12 cellular contexts compared by ENCODE assay signal in the genomic region with DNA sequence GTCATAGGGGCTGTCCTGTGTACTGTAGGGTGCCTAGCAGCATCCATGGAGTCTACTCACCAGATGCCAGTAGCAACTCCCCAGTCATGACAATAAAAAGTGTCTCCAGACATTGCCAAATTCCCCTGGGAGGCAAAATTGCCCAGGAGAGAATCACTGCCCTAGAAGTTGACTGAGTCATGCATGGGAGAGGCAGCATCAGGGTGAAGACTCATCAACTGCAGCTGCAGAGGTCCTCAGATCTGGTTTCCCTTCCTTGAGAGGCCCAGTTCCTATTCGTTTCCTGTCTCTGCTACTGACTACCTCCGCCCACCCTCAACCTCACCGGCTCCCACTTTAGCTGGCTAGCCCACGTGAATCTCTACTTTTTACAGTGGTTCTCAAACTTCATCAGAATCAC.
DNase-seq lines count a peak whose midpoint lies in the region; ATAC-seq and TF ChIP-seq lines count a peak whose summit lies in the region.
"Had no signal": no experiment of that assay in that cellular context is flagged by ENCODE, and none has a peak within 500 bp of the region (broad histone marks: within the 10 kb centered on the region; RNA-seq: fewer than 3 reads in every experiment).

No MANE protein-coding gene starts in this region.

- peak overlapping the region; percentile 0; the same call in 1 of the 2 replicates for H3K18ac ChIP-seq in IMR-90 (ENCODE audit: low read depth, low read length)

- POLR2A ChIA-PET in activated CD8-positive, alpha-beta T cell treated with anti-CD3 and anti-CD28 coated beads for 36 hours (lab: Charles Lee) = no interaction called here
- POLR2A ChIA-PET in activated CD8-positive, alpha-beta T cell treated with anti-CD3 and anti-CD28 coated beads, Interleukin-2, amount 10 ng/mL, durations not matched to agents 7 days and 5 days (lab: Charles Lee) = no interaction called here
- POLR2A ChIA-PET in IMR-90 (lab: Charles Lee; ENCODE audit: unreplicated experiment) = no interaction called here
- POLR2A ChIA-PET in PC-9 (lab: Charles Lee; ENCODE audit: unreplicated experiment) = interaction anchor here (0.8 kb wide), 1 partner anchor 52 kb away, joined by 20 read pairs; no protein-coding TSS in a partner anchor

- H3K36me3 ChIP-seq in IMR-90 (ENCODE audit: control insufficient read depth, insufficient read depth, low read length) = no peaks in the 10 kb centered on the region
- H3K36me3 ChIP-seq in skeletal muscle satellite cell (ENCODE audit: insufficient read depth, low read length) = no peaks in the 10 kb centered on the region
- H3K36me3 ChIP-seq in PC-9 (ENCODE audit: low read depth) = no peaks in the 10 kb centered on the region
- no peaks in the 10 kb centered on the region for H3K36me3 ChIP-seq in endodermal cell (ENCODE audit: control insufficient read depth, insufficient read depth, low read length)
- H3K36me3 ChIP-seq: BE2C had no signal

- no peaks in the 10 kb centered on the region for H3F3A ChIP-seq in PC-9 (ENCODE audit: insufficient read depth, low read depth)

- H4K20me1 ChIP-seq in IMR-90 (ENCODE audit: insufficient read depth, low read length) (no peaks in the 10 kb centered on the region), PC-9 (ENCODE audit: insufficient read depth) (no peaks in the 10 kb centered on the region)

- H3K27ac ChIP-seq in IMR-90 (ENCODE audit: insufficient read depth, low read length) = no peak overlapping the region
- no peak overlapping the region for H3K27ac ChIP-seq in PC-9
- H3K27ac ChIP-seq in endodermal cell (ENCODE audit: low read depth, low read length) = no peak overlapping the region
- H3K27ac ChIP-seq: KMS-11 had no signal

- no peaks in the 10 kb centered on the region for H3K36me3 Mint-ChIP-seq in activated CD8-positive, alpha-beta T cell treated with anti-CD3 and anti-CD28 coated beads for 36 hours (ENCODE audit: low read depth)
- no peaks in the 10 kb centered on the region for H3K36me3 Mint-ChIP-seq in activated CD8-positive, alpha-beta T cell treated with anti-CD3 and anti-CD28 coated beads, Interleukin-2, amount 10 ng/mL, durations not matched to agents 7 days and 5 days (ENCODE audit: low read depth)
- H3K36me3 Mint-ChIP-seq in endodermal cell (ENCODE audit: low read depth) = no peaks in the 10 kb centered on the region

- no peak overlapping the region for H3K14ac ChIP-seq in IMR-90 (replicated peaks; ENCODE audit: low read depth, low read length)

- peak overlapping the region; percentile 32 for H2BK5ac ChIP-seq in IMR-90 (ENCODE audit: low read depth, low read length, poor library complexity, severe bottlenecking)

- H3K27me3 Mint-ChIP-seq in activated CD8-positive, alpha-beta T cell treated with anti-CD3 and anti-CD28 coated beads for 36 hours = peaks cover 30% of the 10 kb centered on the region
- peaks cover 7% of the 10 kb centered on the region for H3K27me3 Mint-ChIP-seq in activated CD8-positive, alpha-beta T cell treated with anti-CD3 and anti-CD28 coated beads, Interleukin-2, amount 10 ng/mL, durations not matched to agents 7 days and 5 days (ENCODE audit: low read depth)
- no peaks in the 10 kb centered on the region for H3K27me3 Mint-ChIP-seq in endodermal cell (ENCODE audit: insufficient read depth)

- no peak overlapping the region for H3K4me2 ChIP-seq in IMR-90 (ENCODE audit: low read depth, low read length)
- H3K4me2 ChIP-seq in skeletal muscle satellite cell (ENCODE audit: low read length) = peak overlapping the region; percentile 52
- no peak overlapping the region for H3K4me2 ChIP-seq in PC-9
- H3K4me2 ChIP-seq: KMS-11 had no signal

- WGBS in IMR-90 (ENCODE audit: extremely low coverage in 2 of 2, insufficient read length in 1 of 2), 2 experiments = 70% methylated on average over 2 of the region's 4 CpGs; no CpG with 5 or more reads in 1 of the 2 experiments
- WGBS in endodermal cell (ENCODE audit: insufficient coverage in 1 of 2, insufficient read length in 1 of 2), 2 experiments = 91 to 96% methylated on average over 4 of the region's 4 CpGs

- H2AFZ ChIP-seq in IMR-90 (replicated peaks; ENCODE audit: low read length, poor library complexity) = peak overlapping the region; percentile 59
- H2AFZ ChIP-seq in PC-9 = no peak overlapping the region

- H3K9me3 Mint-ChIP-seq in activated CD8-positive, alpha-beta T cell treated with anti-CD3 and anti-CD28 coated beads for 36 hours = no peaks in the 10 kb centered on the region
- H3K9me3 Mint-ChIP-seq in activated CD8-positive, alpha-beta T cell treated with anti-CD3 and anti-CD28 coated beads, Interleukin-2, amount 10 ng/mL, durations not matched to agents 7 days and 5 days (ENCODE audit: insufficient read depth) = no peaks in the 10 kb centered on the region
- peaks cover 1% of the 10 kb centered on the region for H3K9me3 Mint-ChIP-seq in endodermal cell

- H3K9me3 ChIP-seq in IMR-90 (ENCODE audit: control insufficient read depth, insufficient read depth, low read length) = no peaks in the 10 kb centered on the region
- H3K9me3 ChIP-seq in skeletal muscle satellite cell (replicated peaks; ENCODE audit: low read length) = no peaks in the 10 kb centered on the region
- H3K9me3 ChIP-seq in PC-9 (ENCODE audit: insufficient read depth, low read depth) = no peaks in the 10 kb centered on the region
- no peaks in the 10 kb centered on the region for H3K9me3 ChIP-seq in endodermal cell (ENCODE audit: control insufficient read depth, low read length)
- H3K9me3 ChIP-seq: BE2C had no signal

- intact Hi-C loops in activated CD8-positive, alpha-beta T cell treated with anti-CD3 and anti-CD28 coated beads for 36 hours (cut with micrococcal nuclease) = no loop called here
- intact Hi-C loops in IMR-90 (cut with micrococcal nuclease) = no loop called here
- intact Hi-C loops in PC-9 (cut with micrococcal nuclease; ENCODE audit: unreplicated experiment) = no loop called here

- peak overlapping the region; percentile 32; the same call in 1 of the 2 replicates for H3K4ac ChIP-seq in IMR-90 (ENCODE audit: low read depth, low read length)

- no peak overlapping the region; the same call in 1 of the 2 replicates for H3K23ac ChIP-seq in IMR-90 (ENCODE audit: low read depth, low read length)

- peak overlapping the region in 1 of 2 experiments; percentile 37; a peak in 3 of 4 replicates for H4K8ac ChIP-seq in IMR-90 (ENCODE audit: low read depth in 2 of 2, low read length in 2 of 2)

- dilution Hi-C loops in IMR-90 (cut with HindIII; ENCODE audit: low sequenced_read_pairs, unreplicated experiment) = no loop called here

- no peaks in the 10 kb centered on the region for H3K9me1 ChIP-seq in IMR-90 (ENCODE audit: insufficient read depth, low read length)

- CTCF ChIA-PET in activated CD8-positive, alpha-beta T cell treated with anti-CD3 and anti-CD28 coated beads for 36 hours (lab: Charles Lee) = interaction anchor here (1.1 kb wide), 1 partner anchor 46 kb away, joined by 4 read pairs; no protein-coding TSS in a partner anchor
- CTCF ChIA-PET in activated CD8-positive, alpha-beta T cell treated with anti-CD3 and anti-CD28 coated beads, Interleukin-2, amount 10 ng/mL, durations not matched to agents 7 days and 5 days (lab: Charles Lee) = no interaction called here
- CTCF ChIA-PET in IMR-90 (lab: Yijun Ruan, JAX) = interaction anchor here (0.7 kb wide), 1 partner anchor 87 kb away, joined by 3 read pairs; no protein-coding TSS in a partner anchor
- CTCF ChIA-PET in PC-9 (lab: Charles Lee) = no interaction called here

- TF ChIP-seq CTCF in activated CD8-positive, alpha-beta T cell treated with anti-CD3 and anti-CD28 coated beads for 36 hours (IDR thresholded peaks at IDR 0.05) = no peak
- TF ChIP-seq CTCF in IMR-90 (conservative IDR thresholded peaks at IDR 0.05; ENCODE audit: low read depth, low read length) (no peak), choroid plexus epithelial cell (conservative IDR thresholded peaks at IDR 0.05; ENCODE audit: low read depth, low read length) (no peak), PC-9 (conservative IDR thresholded peaks at IDR 0.05) (no peak), endodermal cell (conservative IDR thresholded peaks at IDR 0.05) (no peak)

- H3K4me1 ChIP-seq in IMR-90 (ENCODE audit: control insufficient read depth, insufficient read depth, low read length) (peaks cover 6% of the 10 kb centered on the region), skeletal muscle satellite cell (ENCODE audit: control insufficient read depth, insufficient read depth, low read length) (peaks cover 38% of the 10 kb centered on the region), PC-9 (replicated peaks; ENCODE audit: insufficient read depth) (no peaks in the 10 kb centered on the region), endodermal cell (ENCODE audit: control insufficient read depth, insufficient read depth, low read length) (no peaks in the 10 kb centered on the region)
- H3K4me1 ChIP-seq: BE2C had no signal

- H3K9ac ChIP-seq in IMR-90 (ENCODE audit: low read depth, low read length) = no peak overlapping the region
- no peak overlapping the region for H3K9ac ChIP-seq in skeletal muscle satellite cell (ENCODE audit: low read depth, low read length)
- H3K9ac ChIP-seq in endodermal cell (ENCODE audit: extremely low read depth, low read length, poor library complexity, severe bottlenecking) = no peak overlapping the region
- H3K9ac ChIP-seq: KMS-11 had no signal

- ATAC-seq in activated CD8-positive, alpha-beta T cell treated with anti-CD3 and anti-CD28 coated beads for 36 hours = peak; percentile 82
- ATAC-seq in activated CD8-positive, alpha-beta T cell treated with anti-CD3 and anti-CD28 coated beads, Interleukin-2, amount 10 ng/mL, durations not matched to agents 7 days and 5 days = no peak
- ATAC-seq in IMR-90 (ENCODE audit: low read depth) = peak; percentile 66

- BruUV-seq in IMR-90 (replicated peaks; lab: Mats Ljungman, UMichigan) = no TSS peak
- no TSS peak for BruUV-seq in PC-9 (replicated peaks; lab: Mats Ljungman, UMichigan)

- H3K4me3 Mint-ChIP-seq in activated CD8-positive, alpha-beta T cell treated with anti-CD3 and anti-CD28 coated beads for 36 hours = no peak overlapping the region
- no peak overlapping the region for H3K4me3 Mint-ChIP-seq in activated CD8-positive, alpha-beta T cell treated with anti-CD3 and anti-CD28 coated beads, Interleukin-2, amount 10 ng/mL, durations not matched to agents 7 days and 5 days
- no peak overlapping the region for H3K4me3 Mint-ChIP-seq in endodermal cell

- H4K91ac ChIP-seq in IMR-90 (ENCODE audit: insufficient read depth, low read depth, low read length) = no peak overlapping the region; the same call in 1 of the 2 replicates

- DNase-seq in activated CD8-positive, alpha-beta T cell treated with anti-CD3 and anti-CD28 coated beads for 36 hours = peak; percentile 55
- no peak for DNase-seq in activated CD8-positive, alpha-beta T cell treated with anti-CD3 and anti-CD28 coated beads, Interleukin-2, amount 10 ng/mL, durations not matched to agents 7 days and 5 days
- DNase-seq in IMR-90 = peak; percentile 95
- peak; percentile 79 for DNase-seq in choroid plexus epithelial cell (ENCODE audit: low read depth)
- DNase-seq in PC-9 = no peak
- DNase-seq in SW480 (ENCODE audit: low spot score) = no peak
- DNase-seq in endodermal cell = no peak
- DNase-seq: activated CD4-positive, alpha-beta T cell treated with anti-CD3 and anti-CD28 coated beads for 1 hour; BE2C; posterior cingulate gyrus had no signal

- TF ChIP-seq RAD21 in IMR-90 (IDR thresholded peaks at IDR 0.05; ENCODE audit: low read length) = no peak

- H2BK20ac ChIP-seq in IMR-90 (ENCODE audit: low read depth, low read length) = peak overlapping the region; percentile 45

- no peaks in the 10 kb centered on the region; the same call in 1 of the 2 replicates for H3K9me2 ChIP-seq in PC-9 (ENCODE audit: insufficient read depth)

- H3K79me2 ChIP-seq in PC-9 (ENCODE audit: low read depth) = no peaks in the 10 kb centered on the region

- in situ Hi-C loops in IMR-90 (cut with MboI; ENCODE audit: low sequenced_read_pairs) = no loop called here

- H2AK5ac ChIP-seq in IMR-90 (ENCODE audit: low read depth, low read length) = no peak overlapping the region; the same call in 1 of the 2 replicates

- H3K4me1 Mint-ChIP-seq in activated CD8-positive, alpha-beta T cell treated with anti-CD3 and anti-CD28 coated beads for 36 hours (ENCODE audit: low read depth) = peaks cover 11% of the 10 kb centered on the region
- H3K4me1 Mint-ChIP-seq in activated CD8-positive, alpha-beta T cell treated with anti-CD3 and anti-CD28 coated beads, Interleukin-2, amount 10 ng/mL, durations not matched to agents 7 days and 5 days (ENCODE audit: low read depth) = no peaks in the 10 kb centered on the region
- peaks cover 3% of the 10 kb centered on the region for H3K4me1 Mint-ChIP-seq in endodermal cell

- H3K27ac Mint-ChIP-seq in activated CD8-positive, alpha-beta T cell treated with anti-CD3 and anti-CD28 coated beads for 36 hours = no peak overlapping the region
- H3K27ac Mint-ChIP-seq in activated CD8-positive, alpha-beta T cell treated with anti-CD3 and anti-CD28 coated beads, Interleukin-2, amount 10 ng/mL, durations not matched to agents 7 days and 5 days = no peak overlapping the region
- H3K27ac Mint-ChIP-seq in endodermal cell = no peak overlapping the region

- H4K5ac ChIP-seq in IMR-90 (ENCODE audit: low read depth, low read length) = peak overlapping the region; percentile 3; the same call in 1 of the 2 replicates

- H3K4me3 ChIP-seq in IMR-90 (ENCODE audit: insufficient read depth, low read depth, low read length) (no peak overlapping the region), choroid plexus epithelial cell (ENCODE audit: low read depth, low read length) (no peak overlapping the region), skeletal muscle satellite cell (ENCODE audit: low read length) (no peak overlapping the region), PC-9 (no peak overlapping the region), endodermal cell (ENCODE audit: low read length) (no peak overlapping the region)

- H3K79me1 ChIP-seq in IMR-90 (ENCODE audit: low read depth in 1 of 2, low read length in 2 of 2) = no peaks in the 10 kb centered on the region

- H2BK15ac ChIP-seq in IMR-90 (ENCODE audit: low read depth, low read length) = no peak overlapping the region

- no peak overlapping the region for H2AK9ac ChIP-seq in IMR-90 (replicated peaks; ENCODE audit: low read depth, low read length, poor library complexity)

- no peak for TF ChIP-seq POLR2A in IMR-90 (IDR thresholded peaks at IDR 0.05; ENCODE audit: low read depth, low read length)

- H3K27me3 ChIP-seq in IMR-90 (ENCODE audit: control insufficient read depth, insufficient read depth, low read length) (no peaks in the 10 kb centered on the region), skeletal muscle satellite cell (ENCODE audit: control insufficient read depth, insufficient read depth, low read length) (no peaks in the 10 kb centered on the region), PC-9 (ENCODE audit: insufficient read depth, low read depth) (peaks cover 65% of the 10 kb centered on the region), endodermal cell (ENCODE audit: control insufficient read depth, insufficient read depth, low read length, poor library complexity, severe bottlenecking) (no peaks in the 10 kb centered on the region)
- H3K27me3 ChIP-seq: BE2C had no signal

- H3K56ac ChIP-seq in IMR-90 (ENCODE audit: extremely low read depth, insufficient read depth, low read length) = no peak overlapping the region

- peak overlapping the region; percentile 65 for H2BK120ac ChIP-seq in IMR-90 (ENCODE audit: low read depth, low read length)

Comparison
In these comparisons a context has a peak if more than half of its experiments do, and no peak if none do; other contexts are left out.
1. DNase-seq: peak in activated CD8-positive, alpha-beta T cell treated with anti-CD3 and anti-CD28 coated beads for 36 hours (single experiment), IMR-90 (single experiment) and choroid plexus epithelial cell (single experiment); none in activated CD8-positive, alpha-beta T cell treated with anti-CD3 and anti-CD28 coated beads, Interleukin-2, amount 10 ng/mL, durations not matched to agents 7 days and 5 days (single experiment), PC-9 (0 of 2), SW480 (single experiment) and endodermal cell (single experiment).
2. CTCF ChIA-PET loops: an anchor here in activated CD8-positive, alpha-beta T cell treated with anti-CD3 and anti-CD28 coated beads for 36 hours (1.1 kb wide) and IMR-90 (0.7 kb wide); none called in activated CD8-positive, alpha-beta T cell treated with anti-CD3 and anti-CD28 coated beads, Interleukin-2, amount 10 ng/mL, durations not matched to agents 7 days and 5 days and PC-9.